8 cellular contexts compared by ENCODE assay signal in the genomic region with DNA sequence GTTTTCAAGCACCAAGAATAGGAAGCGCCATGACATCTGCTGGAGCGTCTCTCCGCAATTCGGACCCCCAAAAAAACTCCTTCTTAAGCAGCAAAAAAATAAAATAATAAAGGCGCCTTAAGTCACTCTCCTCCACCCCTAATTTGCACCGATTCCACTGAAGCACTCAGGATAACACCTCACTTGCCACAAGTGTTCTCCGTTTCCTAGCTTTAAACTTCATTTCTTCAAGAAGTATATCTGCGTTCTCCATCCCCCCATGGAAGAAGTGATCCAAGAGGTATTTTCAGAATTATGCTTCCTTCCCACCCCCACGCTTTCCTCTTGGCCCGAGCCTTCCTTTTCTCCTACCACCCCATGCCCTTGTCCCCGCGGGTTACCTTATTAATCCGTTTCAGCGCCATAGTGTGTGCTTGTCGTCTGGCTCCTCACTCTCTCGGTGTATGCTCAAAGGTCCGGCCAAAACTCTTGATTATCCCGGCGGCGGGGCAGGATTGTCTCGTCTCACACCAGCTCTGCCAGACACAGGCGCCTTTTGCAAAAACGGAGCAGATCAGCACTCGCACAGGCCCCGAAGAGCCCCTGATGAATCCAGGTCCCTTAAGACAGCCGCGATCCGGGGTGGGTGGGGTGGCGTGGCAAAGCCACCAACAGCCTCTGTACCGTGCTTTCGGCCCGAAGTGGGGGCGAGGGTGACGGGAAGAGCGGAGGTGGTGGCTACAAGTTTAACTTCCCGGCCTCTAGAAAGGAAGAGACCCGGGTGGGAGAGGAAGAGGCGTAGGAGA. TPM values are rescaled to one million over a fixed set of nuclear protein-coding genes. Genes with fewer than 3 reads are reported as not detected.
DNase-seq lines count a peak whose midpoint lies in the region; ATAC-seq, FAIRE-seq and TF ChIP-seq lines count a peak whose summit lies in the region.

No MANE protein-coding gene starts in this region.

- peaks cover 70% of the 10 kb centered on the region for H3K79me2 ChIP-seq in PC-3 (ENCODE audit: low read length)
- peaks cover 79% of the 10 kb centered on the region for H3K79me2 ChIP-seq in smooth muscle cell (ENCODE audit: low read depth)

- no peak overlapping the region for H2AFZ ChIP-seq in PC-3 (ENCODE audit: low read length)
- no peak overlapping the region for H2AFZ ChIP-seq in smooth muscle cell (ENCODE audit: low read depth)

- H3K4me3 ChIP-seq in PC-3 (ENCODE audit: low read length), result peak overlapping the region; percentile 93
- peak overlapping the region; percentile 54 to 90 for H3K4me3 ChIP-seq in foreskin fibroblast (ENCODE audit: low read depth in 1 of 2, low read length in 2 of 2)
- H3K4me3 ChIP-seq in smooth muscle cell, result peak overlapping the region; percentile 85

- H3K4me2 ChIP-seq in PC-3 (ENCODE audit: low read length), result peak overlapping the region; percentile 96
- H3K4me2 ChIP-seq in smooth muscle cell, result peak overlapping the region; percentile 93

- FAIRE-seq in GM19239 (lab: Jason Lieb, UNC), result peak; percentile 72

- H3K4me1 ChIP-seq in PC-3 (ENCODE audit: insufficient read depth, low read length) (peaks cover 26% of the 10 kb centered on the region), smooth muscle cell (ENCODE audit: low read depth) (peaks cover 40% of the 10 kb centered on the region)

- no peak for DNase-seq in GM19239 (ENCODE audit: insufficient read length, low spot score)
- DNase-seq in PC-3, result no peak
- DNase-seq in foreskin fibroblast, result no peak
- DNase-seq in smooth muscle cell (lab: John Stamatoyannopoulos, UW; ENCODE audit: unreplicated experiment), result no peak
- DNase-seq in A172 (ENCODE audit: low spot score), result no peak

- H3K9ac ChIP-seq in PC-3 (ENCODE audit: low read length) (peak overlapping the region; percentile 100), smooth muscle cell (ENCODE audit: low read depth) (peak overlapping the region; percentile 99)

- H3K9me3 ChIP-seq in PC-3 (ENCODE audit: low read length) (no peaks in the 10 kb centered on the region), smooth muscle cell (replicated peaks; ENCODE audit: low read depth) (no peaks in the 10 kb centered on the region)

- H3K9me2 ChIP-seq in PC-3 (replicated peaks; ENCODE audit: low read length), result no peaks in the 10 kb centered on the region

- no peak; the same call in 1 of the 2 replicates for TF ChIP-seq CTCF in PC-3 (conservative IDR thresholded peaks at IDR 0.05; ENCODE audit: low read depth, low read length)
- TF ChIP-seq CTCF in foreskin fibroblast (IDR thresholded peaks at IDR 0.05; ENCODE audit: low read depth, low read length), result no peak
- TF ChIP-seq CTCF in smooth muscle cell (IDR thresholded peaks at IDR 0.05; ENCODE audit: borderline replicate concordance, insufficient read depth, poor library complexity, severe bottlenecking), result no peak

- H3K27me3 ChIP-seq in PC-3 (ENCODE audit: low read length) (no peaks in the 10 kb centered on the region), smooth muscle cell (ENCODE audit: low read depth) (no peaks in the 10 kb centered on the region)

- CTCF ChIA-PET in PC-3 (lab: Charles Lee), result interaction anchor here (0.5 to 0.6 kb wide), 2 partner anchors 36 to 205 kb away, joined by 3 read pairs; no protein-coding TSS in a partner anchor

- under 1% methylated on average over 38 of the region's 38 CpGs for WGBS in smooth muscle cell (ENCODE audit: low lambda C conversion rate)

- peak overlapping the region; percentile 99 for H3K27ac ChIP-seq in PC-3 (ENCODE audit: low read length)
- H3K27ac ChIP-seq in smooth muscle cell (ENCODE audit: low read depth), result peak overlapping the region; percentile 98

- peaks cover 27% of the 10 kb centered on the region for H3K36me3 ChIP-seq in PC-3 (ENCODE audit: low read depth, low read length)
- H3K36me3 ChIP-seq in smooth muscle cell (ENCODE audit: low read depth), result peaks cover 3% of the 10 kb centered on the region

- intact Hi-C loops in PC-3 (cut with micrococcal nuclease), result loop anchor here (10.0 kb wide), 2 partner anchors 269 to 391 kb away; a partner anchor contains a TSS

- TSS peak; percentile 34 for BruUV-seq in PC-3 (replicated peaks; lab: Mats Ljungman, UMichigan)

- POLR2A ChIA-PET in PC-3 (lab: Charles Lee; ENCODE audit: unreplicated experiment), result interaction anchor here (0.7 kb wide), 1 partner anchor 37 kb away, joined by 4 read pairs; no protein-coding TSS in a partner anchor

- H3F3A ChIP-seq in PC-3 (ENCODE audit: low read length, unreplicated experiment) (no peaks in the 10 kb centered on the region), smooth muscle cell (ENCODE audit: low read depth) (peaks cover 26% of the 10 kb centered on the region)

- H4K20me1 ChIP-seq in PC-3 (ENCODE audit: low read length), result peaks cover 50% of the 10 kb centered on the region
- peaks cover 54% of the 10 kb centered on the region for H4K20me1 ChIP-seq in smooth muscle cell (ENCODE audit: low read depth)

- ATAC-seq in PC-3, result no peak
- ATAC-seq in GM18502 (IDR thresholded peaks at IDR 0.05; ENCODE audit: poor library complexity, unreplicated experiment), result no peak
- ATAC-seq in HG02981 (IDR thresholded peaks at IDR 0.05; ENCODE audit: unreplicated experiment), result no peak
- no peak for ATAC-seq in HG02884 (IDR thresholded peaks at IDR 0.05; ENCODE audit: unreplicated experiment)

RNA-seq across cellular contexts. Expression of a gene that starts 1.1 kb away (rescaled TPM):
- total RNA-seq in PC-3 (2014; rRNA removed), result 342 and 435 TPM in 2 replicates
- total RNA-seq in smooth muscle cell, result 680 and 703 TPM in 2 replicates
- 305 and 322 TPM in 2 replicates for polyA plus RNA-seq in smooth muscle cell
- 319 and 360 TPM in 2 replicates for total RNA-seq in A172 (2014; rRNA removed; shearing (Covaris generic))

RNA-seq across cellular contexts. Expression of a gene that starts 42.5 kb away (rescaled TPM):
- 30.9 and 36.9 TPM in 2 replicates for total RNA-seq in PC-3 (2014; rRNA removed)
- 38.5 and 57.6 TPM in 2 replicates for total RNA-seq in smooth muscle cell
- polyA plus RNA-seq in smooth muscle cell, result 65.7 and 69.3 TPM in 2 replicates
- total RNA-seq in A172 (2014; rRNA removed; shearing (Covaris generic)), result 67.8 and 105 TPM in 2 replicates
